22 cellular contexts compared by ENCODE assay signal in genomic region chr10:84312816-84313215, GRCh38. TPM values are rescaled to one million over a fixed set of nuclear protein-coding genes. Genes with fewer than 3 reads are reported as not detected.
DNase-seq lines count a peak whose midpoint lies in the region; ATAC-seq, FAIRE-seq and TF ChIP-seq lines count a peak whose summit lies in the region.
"Had no signal": no experiment of that assay in that cellular context is flagged by ENCODE, and none has a peak within 500 bp of the region (broad histone marks: within the 10 kb centered on the region; RNA-seq: fewer than 3 reads in every experiment).

No MANE protein-coding gene starts in this region.

- peaks cover 16% of the 10 kb centered on the region for H3K9me3 Mint-ChIP-seq in WTC11
- H3K9me3 Mint-ChIP-seq in stimulated activated memory B cell treated with anti-CD40 and anti-IgM and Interleukin-4, amounts not matched to agents 10 μg/mL and 1 μg/mL and 100 μg/mL, for 72 hours, result no peaks in the 10 kb centered on the region
- H3K9me3 Mint-ChIP-seq: CD4-positive, alpha-beta memory T cell; CD4-positive, CD25-positive, alpha-beta regulatory T cell; CD8-positive, alpha-beta memory T cell had no signal

- CTCF ChIA-PET in HCT116 (lab: Charles Lee), result no interaction called here
- CTCF ChIA-PET in WTC11 (lab: Charles Lee), result no interaction called here
- CTCF ChIA-PET in endothelial cell of umbilical vein (lab: Charles Lee), result interaction anchor here (0.9 to 1.8 kb wide), 5 partner anchors 13 to 48 kb away, joined by 3 to 7 read pairs (median 5); no protein-coding TSS in a partner anchor

- H2BK12ac ChIP-seq in neuronal stem cell (ENCODE audit: low read length), result no peak overlapping the region

- H4K91ac ChIP-seq in neuronal stem cell (ENCODE audit: low read depth, low read length, poor library complexity), result no peak overlapping the region

- TF ChIP-seq RAD21 in HCT116 (IDR thresholded peaks at IDR 0.05; ENCODE audit: low read depth), result no peak

- no peak overlapping the region for H2BK5ac ChIP-seq in neuronal stem cell (ENCODE audit: low read length)

- intact Hi-C loops in HCT116 (cut with micrococcal nuclease) (no loop called here), endothelial cell of umbilical vein (cut with micrococcal nuclease) (loop anchor here (1.0 kb wide), 1 partner anchor 17 kb away; no protein-coding TSS in a partner anchor)

- peaks cover 15 to 44% of the 10 kb centered on the region in 2 experiments for H3K4me1 ChIP-seq in HCT116 (ENCODE audit: control insufficient read depth in 1 of 2, insufficient read depth in 2 of 2, low read length in 2 of 2)
- H3K4me1 ChIP-seq in endothelial cell of umbilical vein (ENCODE audit: control insufficient read depth, extremely low read depth, insufficient read depth, low read length), result peaks cover 47% of the 10 kb centered on the region
- peaks cover 2% of the 10 kb centered on the region in 2 donors for H3K4me1 ChIP-seq in neuronal stem cell (ENCODE audit: control insufficient read depth in 2 of 2, insufficient read depth in 1 of 2, low read depth in 1 of 2, low read length in 2 of 2)

- WGBS in neuronal stem cell (ENCODE audit: extremely low coverage in 2 of 2, insufficient read length in 2 of 2, insufficient replicate concordance in 1 of 2), 2 donors, result no CpG with 5 or more reads among the region's 2 CpGs

- no peak for FAIRE-seq in endothelial cell of umbilical vein (lab: Jason Lieb, UNC)
- FAIRE-seq: A549, G401.6, GM12891, GM19239 had no signal

- no peaks in the 10 kb centered on the region for H3K79me2 ChIP-seq in HCT116 (ENCODE audit: insufficient read depth, low read length)
- no peaks in the 10 kb centered on the region for H3K79me2 ChIP-seq in endothelial cell of umbilical vein (ENCODE audit: control insufficient read depth, insufficient read depth, low read length)

- BruUV-seq in HCT116 (replicated peaks; lab: Mats Ljungman, UMichigan) (no TSS peak), endothelial cell of umbilical vein (replicated peaks; lab: Mats Ljungman, UMichigan) (no TSS peak)

- no peak overlapping the region for H3K4me3 Mint-ChIP-seq in WTC11
- no peak overlapping the region for H3K4me3 Mint-ChIP-seq in stimulated activated memory B cell treated with anti-CD40 and anti-IgM and Interleukin-4, amounts not matched to agents 10 μg/mL and 1 μg/mL and 100 μg/mL, for 72 hours
- H3K4me3 Mint-ChIP-seq: CD14-positive monocyte; CD4-positive, alpha-beta memory T cell; CD4-positive, CD25-positive, alpha-beta regulatory T cell; CD8-positive, alpha-beta memory T cell had no signal

- H3K4me3 ChIP-seq in HCT116 (replicated peaks in 1 of 2; ENCODE audit: low read depth in 1 of 2, low read length in 2 of 2) (no peak overlapping the region), endothelial cell of umbilical vein (replicated peaks in 1 of 3; ENCODE audit: insufficient read depth in 1 of 3, low read depth in 1 of 3, low read length in 3 of 3) (no peak overlapping the region), neuronal stem cell (ENCODE audit: low read length in 2 of 2) (no peak overlapping the region)
- H3K4me3 ChIP-seq: A549, BLaER1 had no signal

- H2BK120ac ChIP-seq in neuronal stem cell (ENCODE audit: low read depth, low read length), result no peak overlapping the region

- H2AFZ ChIP-seq in HCT116 (ENCODE audit: low read depth, low read length, poor library complexity, severe bottlenecking) (peak overlapping the region; percentile 66), endothelial cell of umbilical vein (ENCODE audit: low read depth, low read length) (no peak overlapping the region), neuronal stem cell (ENCODE audit: low read length) (no peak overlapping the region)

- H3K4me2 ChIP-seq in HCT116 (ENCODE audit: low read length), result no peak overlapping the region
- no peak overlapping the region for H3K4me2 ChIP-seq in endothelial cell of umbilical vein (ENCODE audit: insufficient read depth, low read length)
- H3K4me2 ChIP-seq in neuronal stem cell (ENCODE audit: insufficient read depth, low read length, poor library complexity, severe bottlenecking), result no peak overlapping the region
- H3K4me2 ChIP-seq: A549, BLaER1 had no signal

- no peaks in the 10 kb centered on the region for H4K20me1 ChIP-seq in HCT116 (ENCODE audit: insufficient read depth)
- H4K20me1 ChIP-seq in endothelial cell of umbilical vein (replicated peaks; ENCODE audit: control insufficient read depth, extremely low read depth, insufficient read depth, low read length), result no peaks in the 10 kb centered on the region
- H4K20me1 ChIP-seq: BLaER1 had no signal

- no peak overlapping the region for H2AK5ac ChIP-seq in neuronal stem cell (ENCODE audit: low read depth, low read length)

- H3K79me1 ChIP-seq in neuronal stem cell (ENCODE audit: low read depth, low read length), result no peaks in the 10 kb centered on the region

- no peak for DNase-seq in HCT116 (ENCODE audit: low read depth, low spot score)
- no peak for DNase-seq in WTC11 (ENCODE audit: low spot score)
- DNase-seq in endothelial cell of umbilical vein (ENCODE audit: low read depth, low spot score), result no peak
- no peak for DNase-seq in neuronal stem cell (ENCODE audit: low spot score)
- DNase-seq in NCI-H187 treated with DMSO at 0.1 percent for 48 hours (lab: John Stamatoyannopoulos, UW), result no peak
- DNase-seq: BE2C; C1 segment of cervical spinal cord; CD4-positive, alpha-beta memory T cell; CD4-positive, CD25-positive, alpha-beta regulatory T cell; CD8-positive, alpha-beta memory T cell; COR-L47; DMS79 treated with DMSO at 0.1 percent for 48 hours; GF-D8 had no signal

- H3K14ac ChIP-seq in neuronal stem cell (ENCODE audit: low read length), result no peak overlapping the region

- H3K4ac ChIP-seq in neuronal stem cell (ENCODE audit: low read length), result peak overlapping the region; percentile 53

- H4K8ac ChIP-seq in neuronal stem cell (ENCODE audit: low read depth, low read length), result no peak overlapping the region

- H3K36me3 Mint-ChIP-seq in WTC11, result no peaks in the 10 kb centered on the region
- H3K36me3 Mint-ChIP-seq in stimulated activated memory B cell treated with anti-CD40 and anti-IgM and Interleukin-4, amounts not matched to agents 10 μg/mL and 1 μg/mL and 100 μg/mL, for 72 hours, result no peaks in the 10 kb centered on the region
- H3K36me3 Mint-ChIP-seq: CD14-positive monocyte; CD4-positive, alpha-beta memory T cell; CD4-positive, CD25-positive, alpha-beta regulatory T cell; CD8-positive, alpha-beta memory T cell had no signal

- POLR2A ChIA-PET in HCT116 (lab: Charles Lee), result interaction anchor here (2.0 kb wide), 1 partner anchor 15 kb away, joined by 5 read pairs; the partner anchor contains the start of gene CCSER2
- POLR2A ChIA-PET in WTC11 (lab: Charles Lee), result no interaction called here
- POLR2A ChIA-PET in endothelial cell of umbilical vein (lab: Charles Lee), result no interaction called here

- no peak overlapping the region for H3K27ac Mint-ChIP-seq in WTC11
- H3K27ac Mint-ChIP-seq in stimulated activated memory B cell treated with anti-CD40 and anti-IgM and Interleukin-4, amounts not matched to agents 10 μg/mL and 1 μg/mL and 100 μg/mL, for 72 hours, result no peak overlapping the region
- H3K27ac Mint-ChIP-seq: CD14-positive monocyte; CD4-positive, alpha-beta memory T cell; CD8-positive, alpha-beta memory T cell had no signal

- H3K18ac ChIP-seq in neuronal stem cell (ENCODE audit: low read length), result no peak overlapping the region

- RAD21 ChIA-PET in HCT116 (lab: Charles Lee; ENCODE audit: low non-redundant PET in 1 of 2, low total read pairs in 2 of 2, uncharacterized antibody in 2 of 2, unreplicated experiment in 2 of 2), result no interaction called here

- TF ChIP-seq CTCF in HCT116 (IDR thresholded peaks at IDR 0.05 in 2 of 3, conservative IDR thresholded peaks at IDR 0.05 in 1 of 3; ENCODE audit: borderline replicate concordance in 1 of 3, insufficient read depth in 1 of 3, low read depth in 2 of 3, low read length in 2 of 3), result no peak
- TF ChIP-seq CTCF in WTC11 (IDR thresholded peaks at IDR 0.05), result no peak
- no peak for TF ChIP-seq CTCF in endothelial cell of umbilical vein (IDR thresholded peaks at IDR 0.05; ENCODE audit: extremely low read depth in 1 of 2, insufficient read depth in 1 of 2, low read depth in 1 of 2, low read length in 2 of 2)

- H3K9me3 ChIP-seq in HCT116 (ENCODE audit: control insufficient read depth in 1 of 2, insufficient read depth in 1 of 2, low read depth in 1 of 2, low read length in 2 of 2) (no peaks in the 10 kb centered on the region), endothelial cell of umbilical vein (replicated peaks; ENCODE audit: control insufficient read depth, insufficient read depth, low read length) (no peaks in the 10 kb centered on the region), neuronal stem cell (replicated peaks in 1 of 2; ENCODE audit: control insufficient read depth in 2 of 2, insufficient read depth in 1 of 2, low read depth in 1 of 2, low read length in 2 of 2) (no peaks in the 10 kb centered on the region)
- H3K9me3 ChIP-seq: A549, BE2C had no signal

- dilution Hi-C loops in endothelial cell of umbilical vein (cut with MboI; ENCODE audit: extremely low pct_ligation_motif_present, low sequenced_read_pairs), result no loop called here

- no peaks in the 10 kb centered on the region for H3K9me1 ChIP-seq in endothelial cell of umbilical vein (replicated peaks; ENCODE audit: control insufficient read depth, extremely low read depth, insufficient read depth, low read length)

- peaks cover 3% of the 10 kb centered on the region; the same call in 1 of the 2 replicates for H3K27me3 Mint-ChIP-seq in WTC11 (ENCODE audit: low read depth)
- peaks cover 40% of the 10 kb centered on the region for H3K27me3 Mint-ChIP-seq in stimulated activated memory B cell treated with anti-CD40 and anti-IgM and Interleukin-4, amounts not matched to agents 10 μg/mL and 1 μg/mL and 100 μg/mL, for 72 hours
- H3K27me3 Mint-ChIP-seq: CD4-positive, alpha-beta memory T cell had no signal

- H3K9ac ChIP-seq in HCT116 (ENCODE audit: low read length), result no peak overlapping the region
- H3K9ac ChIP-seq in endothelial cell of umbilical vein (replicated peaks; ENCODE audit: extremely low read depth, insufficient read depth, low read length), result peak overlapping the region; percentile 13
- no peak overlapping the region for H3K9ac ChIP-seq in neuronal stem cell (ENCODE audit: low read depth, low read length, poor library complexity)
- H3K9ac ChIP-seq: BLaER1 had no signal

- H3K27me3 ChIP-seq in HCT116 (ENCODE audit: insufficient read depth, low read length) (no peaks in the 10 kb centered on the region), endothelial cell of umbilical vein (ENCODE audit: control insufficient read depth in 2 of 2, insufficient read depth in 2 of 2, low read length in 2 of 2) (no peaks in the 10 kb centered on the region), neuronal stem cell (ENCODE audit: control insufficient read depth in 3 of 3, insufficient read depth in 3 of 3, low read depth in 1 of 3, low read length in 3 of 3) (peaks cover 0 to 4% (median 0%) of the 10 kb centered on the region in 3 experiments)
- H3K27me3 ChIP-seq: BE2C, BLaER1 had no signal

- H3K23ac ChIP-seq in neuronal stem cell (ENCODE audit: low read depth, low read length, poor library complexity), result no peak overlapping the region

- H3K36me3 ChIP-seq in HCT116 (ENCODE audit: control insufficient read depth in 1 of 2, insufficient read depth in 2 of 2, low read length in 2 of 2) (no peaks in the 10 kb centered on the region), endothelial cell of umbilical vein (ENCODE audit: control insufficient read depth in 2 of 2, extremely low read depth in 1 of 2, insufficient read depth in 2 of 2, low read length in 2 of 2) (no peaks in the 10 kb centered on the region), neuronal stem cell (replicated peaks in 1 of 2; ENCODE audit: control insufficient read depth in 2 of 2, insufficient read depth in 2 of 2, low read length in 2 of 2) (no peaks in the 10 kb centered on the region)
- H3K36me3 ChIP-seq: BE2C, BLaER1 had no signal

- H3K27ac ChIP-seq in HCT116 (ENCODE audit: low read depth, low read length) (peak overlapping the region; percentile 62), endothelial cell of umbilical vein (ENCODE audit: insufficient read depth, low read depth, low read length) (peak overlapping the region; percentile 97), neuronal stem cell (replicated peaks; ENCODE audit: low read length) (no peak overlapping the region)
- H3K27ac ChIP-seq: 22Rv1, A549, BLaER1 had no signal

- TF ChIP-seq POLR2A in HCT116 (IDR thresholded peaks at IDR 0.05; ENCODE audit: borderline replicate concordance, extremely low read depth, insufficient read depth, insufficient read length) (no peak), endothelial cell of umbilical vein (IDR thresholded peaks at IDR 0.05; ENCODE audit: low read depth, low read length) (no peak)

- no peak overlapping the region for H2BK15ac ChIP-seq in neuronal stem cell (ENCODE audit: low read length)

- ATAC-seq in HCT116, result no peak
- no peak for ATAC-seq in WTC11
- ATAC-seq in stimulated activated memory B cell treated with anti-CD40 and anti-IgM and Interleukin-4, amounts not matched to agents 10 μg/mL and 1 μg/mL and 100 μg/mL, for 72 hours, result no peak
- no peak for ATAC-seq in activated CD4-positive, CD25-positive, alpha-beta regulatory T cell treated with anti-CD3 and anti-CD28 coated beads, Interleukin-2, amount 50 U/mL, for 24 hours
- ATAC-seq: A549 had no signal

- H3K4me1 Mint-ChIP-seq in WTC11, result peaks cover 28% of the 10 kb centered on the region
- H3K4me1 Mint-ChIP-seq in stimulated activated memory B cell treated with anti-CD40 and anti-IgM and Interleukin-4, amounts not matched to agents 10 μg/mL and 1 μg/mL and 100 μg/mL, for 72 hours, result peaks cover 19% of the 10 kb centered on the region

- H3K9me2 ChIP-seq in HCT116 (ENCODE audit: insufficient read depth), result no peaks in the 10 kb centered on the region

RNA-seq across cellular contexts. Expression of gene CCSER2, which starts 15.6 kb away (rescaled TPM):
- total RNA-seq in HCT116 (2021; ENCODE audit: unreplicated experiment) (28.9 TPM), WTC11 (2021) (21.4 to 30.6 TPM (median 22.7 TPM) in 3 replicates), endothelial cell of umbilical vein (49.3 and 50.8 TPM in 2 replicates)
- 8.7 and 8.8 TPM in 2 replicates for polyA plus RNA-seq in HCT116 (2012)
- 13.9 and 14.5 TPM in 2 replicates for polyA plus RNA-seq in endothelial cell of umbilical vein
- polyA plus RNA-seq in endothelial cell of umbilical vein (2011; cell fraction: cytosol; rRNA removed), result 24.6 and 27.0 TPM in 2 replicates
- 27.3 and 28.6 TPM in 2 replicates for polyA plus RNA-seq in endothelial cell of umbilical vein (2011; cell fraction: nucleus; rRNA removed)
- polyA plus RNA-seq in endothelial cell of umbilical vein (2012), result 24.8 and 43.1 TPM in 2 replicates
- polyA minus RNA-seq in endothelial cell of umbilical vein, result 30.7 and 38.5 TPM in 2 replicates
- 18.5 TPM for polyA minus RNA-seq in endothelial cell of umbilical vein (2011; cell fraction: cytosol; rRNA and poly(A)+ RNA removed)
- polyA minus RNA-seq in endothelial cell of umbilical vein (2011; cell fraction: nucleus; rRNA and poly(A)+ RNA removed), result 66.7 and 87.9 TPM in 2 replicates
- 34.0 TPM for polyA plus RNA-seq in neuronal stem cell (2013, experiment 1 of 2)
- 36.4 TPM for polyA plus RNA-seq in neuronal stem cell (2013, experiment 2 of 2)
